1 cellular context compared by ENCODE assay signal in genomic region chr19:8321067-8321759, GRCh38.
TF ChIP-seq lines count a peak whose summit lies in the region.

NDUFA7 (minus strand) TSS chr19:8321375; CDS start chr19:8321358, 17 bp downstream.
RPS28 (plus strand) TSS chr19:8321496; CDS start chr19:8321531, 35 bp downstream.

TF ChIP-seq in HepG2, 621 proteins besides CTCF, POLR2A, EP300 and RAD21 (continued from another document and continues in another):
- TF ChIP-seq ZNF687 (CRISPR knock-in tag; IDR thresholded peaks at IDR 0.05) (peak; percentile 72), ISL2 (CRISPR knock-in tag; IDR thresholded peaks at IDR 0.05) (peak; percentile 56; the same call in 1 of the 2 replicates), GABPA (IDR thresholded peaks at IDR 0.05; ENCODE audit: low read depth, low read length) (no peak), GABPA (CRISPR knock-in tag; IDR thresholded peaks at IDR 0.05; ENCODE audit: low read depth) (peak; percentile 55; the same call in 1 of the 2 replicates), RNF2 (conservative IDR thresholded peaks at IDR 0.05; ENCODE audit: low read depth) (no peak), NFRKB (IDR thresholded peaks at IDR 0.05) (peak; percentile 67; the same call in 1 of the 2 replicates), ARNT2 (CRISPR knock-in tag; IDR thresholded peaks at IDR 0.05; ENCODE audit: low read depth) (peak; percentile 94; the same call in 1 of the 2 replicates), HNRNPUL1 (IDR thresholded peaks at IDR 0.05; ENCODE audit: low read depth, low read length) (no peak), TCF7 (IDR thresholded peaks at IDR 0.05; ENCODE audit: low read depth) (no peak), ZNF17 (CRISPR knock-in tag; IDR thresholded peaks at IDR 0.05) (no peak), DDIT3 (CRISPR knock-in tag; IDR thresholded peaks at IDR 0.05) (no peak), ZFP90 (CRISPR knock-in tag; IDR thresholded peaks at IDR 0.05; ENCODE audit: borderline replicate concordance) (peak; percentile 80), ZNF414 (CRISPR knock-in tag; IDR thresholded peaks at IDR 0.05) (no peak; the same call in 1 of the 2 replicates), PHF5A (CRISPR knock-in tag; IDR thresholded peaks at IDR 0.05; ENCODE audit: low read depth, unreplicated experiment) (no peak), HNF4A (CRISPR knock-in tag; IDR thresholded peaks at IDR 0.05) (no peak), HNRNPL (IDR thresholded peaks at IDR 0.05; ENCODE audit: low read depth, low read length) (peak; percentile 57; the same call in 1 of the 2 replicates), NFYC (CRISPR knock-in tag; IDR thresholded peaks at IDR 0.05) (peak; percentile 57; the same call in 1 of the 2 replicates), TMF1 (CRISPR knock-in tag; IDR thresholded peaks at IDR 0.05; ENCODE audit: low read depth) (peak; percentile 56; the same call in 1 of the 2 replicates), NFKB2 (CRISPR knock-in tag; IDR thresholded peaks at IDR 0.05; ENCODE audit: borderline replicate concordance) (0 out of 2 replicates have a peak, but pooled peaks have one; percentile 65), ZNF274 (CRISPR knock-in tag; IDR thresholded peaks at IDR 0.05) (no peak; the same call in 1 of the 2 replicates), ZBTB2 (CRISPR knock-in tag; IDR thresholded peaks at IDR 0.05; ENCODE audit: low read depth) (peak; percentile 35; the same call in 1 of the 2 replicates), ATF4 (CRISPR knock-in tag; IDR thresholded peaks at IDR 0.05) (no peak), ZNF574 (CRISPR knock-in tag; IDR thresholded peaks at IDR 0.05) (peak; percentile 86; the same call in 1 of the 2 replicates), ZNF629 (CRISPR knock-in tag; conservative IDR thresholded peaks at IDR 0.05) (0 out of 2 replicates have a peak, but pooled peaks have one; percentile 34), MTF1 (CRISPR knock-in tag; IDR thresholded peaks at IDR 0.05) (no peak), SP140L (CRISPR knock-in tag; IDR thresholded peaks at IDR 0.05; ENCODE audit: borderline replicate concordance) (no peak), SMARCE1 (IDR thresholded peaks at IDR 0.05; ENCODE audit: borderline replicate concordance) (no peak), DZIP1 (CRISPR knock-in tag; IDR thresholded peaks at IDR 0.05) (0 out of 2 replicates have a peak, but pooled peaks have one; percentile 26), U2AF1 (optimal IDR thresholded peaks at IDR 0.05; ENCODE audit: low read depth, low read length) (no peak), ZBTB46 (CRISPR knock-in tag; IDR thresholded peaks at IDR 0.05; ENCODE audit: borderline replicate concordance) (0 out of 2 replicates have a peak, but pooled peaks have one; percentile 44), ZMYM2 (CRISPR knock-in tag; IDR thresholded peaks at IDR 0.05) (no peak), ZHX2 (IDR thresholded peaks at IDR 0.05; ENCODE audit: low read depth) (peak; percentile 94), ZHX2 (CRISPR knock-in tag; IDR thresholded peaks at IDR 0.05; ENCODE audit: borderline replicate concordance) (no peak), ZSCAN31 (CRISPR knock-in tag; IDR thresholded peaks at IDR 0.05; ENCODE audit: low read depth) (peak; percentile 88), ZSCAN25 (CRISPR knock-in tag; IDR thresholded peaks at IDR 0.05) (0 out of 2 replicates have a peak, but pooled peaks have one; percentile 30), NFATC3 (CRISPR knock-in tag; IDR thresholded peaks at IDR 0.05) (peak; percentile 28; the same call in 1 of the 2 replicates), NFIC (IDR thresholded peaks at IDR 0.05; ENCODE audit: low read length) (no peak), ZNF460 (CRISPR knock-in tag; IDR thresholded peaks at IDR 0.05; ENCODE audit: borderline replicate concordance) (no peak)
